38 cellular contexts compared by ENCODE assay signal in the genomic region with DNA sequence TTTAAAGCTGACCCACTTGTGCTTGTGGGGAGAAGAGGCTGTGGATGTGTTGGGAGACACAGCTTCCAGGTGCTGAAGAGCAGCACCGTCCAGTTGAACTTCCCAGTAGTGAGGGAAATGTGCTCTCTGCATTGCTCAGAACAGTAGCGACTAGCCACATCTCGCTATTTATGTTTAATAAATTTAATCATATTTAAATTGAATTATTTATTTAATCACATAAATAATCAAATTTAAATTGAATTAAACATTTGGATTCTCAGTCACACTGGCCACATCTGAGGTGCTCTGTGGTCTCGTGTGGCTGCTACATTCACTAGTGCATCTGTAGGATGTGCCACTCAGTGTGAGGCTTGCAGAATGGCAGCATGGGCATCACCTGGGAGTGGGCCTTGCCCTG.
"Had no signal": no experiment of that assay in that cellular context is flagged by ENCODE, and none has a peak within 500 bp of the region (broad histone marks: within the 10 kb centered on the region; RNA-seq: fewer than 3 reads in every experiment).

No MANE protein-coding gene starts in this region.

- H3K36me3 ChIP-seq: breast epithelium had no signal

- H3K4me3 Mint-ChIP-seq: activated naive CD4-positive, alpha-beta T cell treated with anti-CD3 and anti-CD28 coated beads for 36 hours; activated naive CD4-positive, alpha-beta T cell treated with anti-CD3 and anti-CD28 coated beads, Interleukin-2, amount 10 ng/mL, durations not matched to agents 7 days and 5 days; activated naive CD4-positive, alpha-beta T cell treated with anti-CD3 and anti-CD28 coated beads, Interleukin-2, amount 50 U/mL, for 24 hours; activated naive CD8-positive, alpha-beta T cell; activated naive CD8-positive, alpha-beta T cell treated with anti-CD3 and anti-CD28 coated beads for 36 hours; activated naive CD8-positive, alpha-beta T cell treated with anti-CD3 and anti-CD28 coated beads, Interleukin-2, amount 10 ng/mL, durations not matched to agents 7 days and 5 days; activated naive CD8-positive, alpha-beta T cell treated with anti-CD3 and anti-CD28 coated beads, Interleukin-2, amount 50 U/mL, for 24 hours; activated T-cell treated with anti-CD3 and anti-CD28 coated beads, Interleukin-2, amount 50 U/mL, for 24 hours; activated T-cell treated with anti-CD3 and anti-CD28 coated beads, Interleukin-2, amount 50 U/mL, for 4 hours; activated T-cell treated with anti-CD3 and anti-CD28 coated beads, Interleukin-2, amount 50 U/mL, for 72 hours; activated T-helper 1 cell treated with anti-CD3 and anti-CD28 coated beads, Interleukin-12 subunit alpha, Interleukin-12 subunit beta, Interleukin-2, Interleukin-4 antibody, amounts not matched to agents 30 ng/mL and 10 ng/mL and 1 ng/mL, durations not matched to agents 14 hours and 24 hours and 36 hours; activated T-helper 17 cell treated with anti-CD3 and anti-CD28 coated beads, Interleukin-2, amount 50 U/mL, for 72 hours; brain; central memory CD8-positive, alpha-beta T cell had no signal

- H3K27me3 ChIP-seq: adrenal gland, ascending aorta, body of pancreas, brain microvascular endothelial cell, breast epithelium, cardiac muscle cell had no signal

- H3K27ac ChIP-seq: adrenal gland, ascending aorta, body of pancreas, brain microvascular endothelial cell, breast epithelium, cardiac muscle cell had no signal

- H3K4me3 ChIP-seq: adrenal gland, ascending aorta, body of pancreas, breast epithelium, cardiac muscle cell had no signal

- ATAC-seq: activated naive CD4-positive, alpha-beta T cell treated with anti-CD3 and anti-CD28 coated beads, Interleukin-2, amount 50 U/mL, for 72 hours; activated naive CD8-positive, alpha-beta T cell treated with anti-CD3 and anti-CD28 coated beads, Interleukin-2, amount 50 U/mL, for 24 hours; activated T-cell treated with anti-CD3 and anti-CD28 coated beads, Interleukin-2, amount 50 U/mL, for 4 hours; activated T-cell treated with anti-CD3 and anti-CD28 coated beads, Interleukin-2, amount 50 U/mL, for 72 hours; activated T-helper 17 cell treated with anti-CD3 and anti-CD28 coated beads, Interleukin-2, amount 50 U/mL, for 72 hours; body of pancreas had no signal

- H3K4me1 ChIP-seq: ascending aorta, breast epithelium had no signal

- H3K27ac Mint-ChIP-seq: activated naive CD4-positive, alpha-beta T cell treated with anti-CD3 and anti-CD28 coated beads for 36 hours; activated naive CD4-positive, alpha-beta T cell treated with anti-CD3 and anti-CD28 coated beads, Interleukin-2, amount 10 ng/mL, durations not matched to agents 7 days and 5 days; activated naive CD4-positive, alpha-beta T cell treated with anti-CD3 and anti-CD28 coated beads, Interleukin-2, amount 50 U/mL, for 24 hours; activated naive CD8-positive, alpha-beta T cell; activated naive CD8-positive, alpha-beta T cell treated with anti-CD3 and anti-CD28 coated beads for 36 hours; activated naive CD8-positive, alpha-beta T cell treated with anti-CD3 and anti-CD28 coated beads, Interleukin-2, amount 10 ng/mL, durations not matched to agents 7 days and 5 days; activated naive CD8-positive, alpha-beta T cell treated with anti-CD3 and anti-CD28 coated beads, Interleukin-2, amount 50 U/mL, for 24 hours; activated T-cell treated with anti-CD3 and anti-CD28 coated beads, Interleukin-2, amount 50 U/mL, for 24 hours; activated T-cell treated with anti-CD3 and anti-CD28 coated beads, Interleukin-2, amount 50 U/mL, for 72 hours; activated T-helper 1 cell treated with anti-CD3 and anti-CD28 coated beads, Interleukin-12 subunit alpha, Interleukin-12 subunit beta, Interleukin-2, Interleukin-4 antibody, amounts not matched to agents 30 ng/mL and 10 ng/mL and 1 ng/mL, durations not matched to agents 14 hours and 24 hours and 36 hours; activated T-helper 2 cell treated with anti-CD3 and anti-CD28 coated beads, Interferon-gamma antibody, Interleukin-2, Interleukin-4, amounts not matched to agents 10 μg/mL and 5 μg/mL and 100 μg/mL, durations not matched to agents 14 hours and 24 hours and 36 hours had no signal

- H3K9me3 ChIP-seq: body of pancreas had no signal

- DNase-seq: activated effector memory CD4-positive, alpha-beta T cell treated with anti-CD3 and anti-CD28 coated beads, Interleukin-2, amount 50 U/mL, for 16 hours; activated effector memory CD4-positive, alpha-beta T cell treated with Interleukin-2 at 50 U/mL for 16 hours; activated gamma-delta T cell; activated gamma-delta T cell treated with Interleukin-2 at 50 U/mL for 16 hours; activated naive CD4-positive, alpha-beta T cell; activated naive CD4-positive, alpha-beta T cell treated with anti-CD3 and anti-CD28 coated beads for 36 hours; activated naive CD4-positive, alpha-beta T cell treated with anti-CD3 and anti-CD28 coated beads, Interleukin-2, amount 10 ng/mL, durations not matched to agents 7 days and 5 days; activated naive CD4-positive, alpha-beta T cell treated with anti-CD3 and anti-CD28 coated beads, Interleukin-2, amount 50 U/mL, for 16 hours; activated naive CD4-positive, alpha-beta T cell treated with Interleukin-2 at 50 U/mL for 16 hours; activated naive CD8-positive, alpha-beta T cell treated with anti-CD3 and anti-CD28 coated beads for 36 hours; activated naive CD8-positive, alpha-beta T cell treated with anti-CD3 and anti-CD28 coated beads, Interleukin-2, amount 10 ng/mL, durations not matched to agents 7 days and 5 days; activated naive CD8-positive, alpha-beta T cell treated with anti-CD3 and anti-CD28 coated beads, Interleukin-2, amount 50 U/mL, for 24 hours; activated T-cell treated with anti-CD3 and anti-CD28 coated beads, Interleukin-2, amount 50 U/mL, for 1 hour; activated T-cell treated with anti-CD3 and anti-CD28 coated beads, Interleukin-2, amount 50 U/mL, for 24 hours; activated T-cell treated with anti-CD3 and anti-CD28 coated beads, Interleukin-2, amount 50 U/mL, for 4 hours; activated T-cell treated with anti-CD3 and anti-CD28 coated beads, Interleukin-2, amount 50 U/mL, for 48 hours; activated T-cell treated with anti-CD3 and anti-CD28 coated beads, Interleukin-2, amount 50 U/mL, for 72 hours; adrenal gland; amniotic stem cell; amygdala; anterior cingulate cortex; aorta; body of pancreas; brain microvascular endothelial cell; caudate nucleus; central memory CD4-positive, alpha-beta T cell; cerebellar nuclear complex had no signal

- H3K27me3 Mint-ChIP-seq: activated naive CD4-positive, alpha-beta T cell treated with anti-CD3 and anti-CD28 coated beads, Interleukin-2, amount 10 ng/mL, durations not matched to agents 7 days and 5 days; activated naive CD4-positive, alpha-beta T cell treated with anti-CD3 and anti-CD28 coated beads, Interleukin-2, amount 50 U/mL, for 24 hours; activated naive CD8-positive, alpha-beta T cell; activated naive CD8-positive, alpha-beta T cell treated with anti-CD3 and anti-CD28 coated beads for 36 hours; activated naive CD8-positive, alpha-beta T cell treated with anti-CD3 and anti-CD28 coated beads, Interleukin-2, amount 10 ng/mL, durations not matched to agents 7 days and 5 days; activated naive CD8-positive, alpha-beta T cell treated with anti-CD3 and anti-CD28 coated beads, Interleukin-2, amount 50 U/mL, for 24 hours; activated T-cell treated with anti-CD3 and anti-CD28 coated beads, Interleukin-2, amount 50 U/mL, for 24 hours; activated T-helper 17 cell treated with anti-CD3 and anti-CD28 coated beads, Interleukin-2, amount 50 U/mL, for 72 hours; brain; central memory CD8-positive, alpha-beta T cell had no signal
